ENCODE assay signal across 8 cellular contexts in the genomic region with DNA sequence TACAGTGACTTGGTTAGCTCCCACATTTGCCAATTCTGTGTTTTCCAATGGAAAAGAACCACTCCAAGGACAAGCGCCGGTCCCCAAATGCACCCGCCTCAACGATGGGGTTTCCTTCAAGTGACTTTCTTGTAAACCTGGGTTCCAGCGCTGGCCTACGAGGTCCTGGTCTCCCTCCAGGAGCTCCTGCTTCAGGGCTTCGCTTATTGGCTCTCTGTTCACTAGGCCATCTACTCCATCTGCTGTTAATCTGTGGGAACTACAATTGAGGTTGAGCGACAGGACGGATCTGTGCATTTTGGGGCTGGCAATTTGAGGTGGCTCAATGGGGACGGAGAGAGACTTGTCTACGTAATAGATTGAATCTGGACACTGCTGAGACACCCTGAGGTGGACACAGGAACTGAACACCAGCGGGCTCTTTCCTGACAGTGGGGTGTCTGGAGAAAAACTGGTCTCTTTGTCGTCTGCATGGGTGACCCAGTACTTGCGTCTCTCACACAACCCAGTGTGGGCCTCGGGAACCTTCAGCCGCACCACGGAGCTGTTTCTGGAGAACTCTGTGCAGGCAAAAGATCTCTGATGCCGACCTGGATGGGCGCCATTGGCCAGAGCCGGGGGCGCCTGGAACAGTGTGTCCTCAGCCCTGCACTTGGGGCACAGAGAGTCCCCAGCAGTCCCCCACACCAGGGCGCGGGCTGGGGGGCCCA.
DNase-seq lines count a peak whose midpoint lies in the region; ATAC-seq, FAIRE-seq and TF ChIP-seq lines count a peak whose summit lies in the region.

No MANE protein-coding gene starts in this region.

- no peaks in the 10 kb centered on the region for H3K4me1 ChIP-seq in transverse colon

- no peak for TF ChIP-seq EP300 in transverse colon (IDR thresholded peaks at IDR 0.05; ENCODE audit: low read depth)

- FAIRE-seq in D721Med (lab: Jason Lieb, UNC) = no peak

- no peak overlapping the region for H3K27ac ChIP-seq in transverse colon

- no peak for TF ChIP-seq POLR2A in transverse colon (IDR thresholded peaks at IDR 0.05)

- no peak overlapping the region for H3K4me3 ChIP-seq in choroid plexus epithelial cell (ENCODE audit: low read depth, low read length)
- no peak overlapping the region for H3K4me3 ChIP-seq in transverse colon

- no peak for DNase-seq in D721Med (ENCODE audit: insufficient read length, low spot score)
- DNase-seq in GM20000 (ENCODE audit: low spot score) = peak; percentile 22
- peak; percentile 15 for DNase-seq in NCI-H82 treated with DMSO at 0.1 percent for 48 hours (lab: John Stamatoyannopoulos, UW; ENCODE audit: unreplicated experiment)
- DNase-seq in choroid plexus epithelial cell (ENCODE audit: low read depth) = peak; percentile 84
- DNase-seq in left colon = peak in 1 of 2 donors; percentile 12
- DNase-seq in transverse colon = peak; percentile 12
- DNase-seq in GF-D8 (lab: John Stamatoyannopoulos, UW) = no peak

- H3K9me3 ChIP-seq in transverse colon = no peaks in the 10 kb centered on the region

- WGBS in transverse colon (ENCODE audit: low coverage in 1 of 2), 2 donors = 63% methylated on average over 23 of the region's 23 CpGs; no CpG with 5 or more reads in 1 of the 2 donors

- intact Hi-C loops in left colon (cut with DNase I, micrococcal nuclease) = loop anchor here in 1 of 2 donors (10.0 kb wide), 1 partner anchor 519 kb away; no protein-coding TSS in a partner anchor
- intact Hi-C loops in transverse colon (cut with DNase I; ENCODE audit: low total_unique reads) = loop anchor here (1.0 kb wide), 1 partner anchor 26 kb away; no protein-coding TSS in a partner anchor

- peak; percentile 45 for TF ChIP-seq CTCF in D721Med (IDR thresholded peaks at IDR 0.05; ENCODE audit: insufficient read depth, missing control alignments)
- TF ChIP-seq CTCF in GM20000 (IDR thresholded peaks at IDR 0.05; ENCODE audit: extremely low read depth, missing control alignments) = peak; percentile 12
- TF ChIP-seq CTCF in choroid plexus epithelial cell (conservative IDR thresholded peaks at IDR 0.05; ENCODE audit: low read depth, low read length) = peak; percentile 86
- peak; percentile 40 to 68 (median 60) for TF ChIP-seq CTCF in transverse colon (IDR thresholded peaks at IDR 0.05)

- in situ Hi-C loops in transverse colon (cut with MboI; ENCODE audit: low pct_ligation_motif_present in 1 of 4, low pct_unique_long_range_greater_than_20kb in 1 of 4, low sequenced_read_pairs in 3 of 4) = loop anchor here in 3 of 4 donors (10.0 to 25.0 kb wide), 3 partner anchors 519 to 642 kb away; no protein-coding TSS in a partner anchor

- no peaks in the 10 kb centered on the region for H3K27me3 ChIP-seq in transverse colon

- no peaks in the 10 kb centered on the region for H3K36me3 ChIP-seq in transverse colon

- ATAC-seq in left colon (peak; percentile 71), HG02852 (IDR thresholded peaks at IDR 0.05; ENCODE audit: unreplicated experiment) (no peak)

Comparison
In these comparisons a context has a peak if more than half of its experiments do, and no peak if none do; other contexts are left out.
1. DNase-seq: peak in GM20000 (single experiment), NCI-H82 treated with DMSO at 0.1 percent for 48 hours (single experiment), choroid plexus epithelial cell (single experiment) and transverse colon (single experiment); none in D721Med (single experiment) and GF-D8 (single experiment).
2. CTCF ChIP-seq: peak in every context shown above with its lines; median percentile 86 in choroid plexus epithelial cell; 60 in transverse colon; 45 in D721Med; 12 in GM20000.